10 cellular contexts compared by ENCODE assay signal in genomic region chr21:41137889-41138288, GRCh38.
"Had no signal": no experiment of that assay in that cellular context is flagged by ENCODE, and none has a peak within 500 bp of the region (broad histone marks: within the 10 kb centered on the region; RNA-seq: fewer than 3 reads in every experiment).

No MANE protein-coding gene starts in this region.

- H3K27ac ChIP-seq: GM23248 had no signal

- FAIRE-seq: HTR-8/SVneo, K562 had no signal

- H3K9ac ChIP-seq: GM23248 had no signal

- ATAC-seq: HCT116, K562 had no signal

- H3K9me3 ChIP-seq: HAP-1 had no signal

- H3K4me1 ChIP-seq: HAP-1 had no signal

- DNase-seq: GM23248, GOT3, H7, HFFc6, IMR-90, KG1 had no signal

- H3K4me3 ChIP-seq: GM23248, HAP-1, K562 had no signal

- H3K36me3 ChIP-seq: HAP-1 had no signal
